In genomic region chr4:54322817-54323417, GRCh38 we compare ENCODE assay signal across 8 cellular contexts.
DNase-seq lines count a peak whose midpoint lies in the region; ATAC-seq and TF ChIP-seq lines count a peak whose summit lies in the region.

No MANE protein-coding gene starts in this region.

- no peak overlapping the region for H3K27ac Mint-ChIP-seq in naive thymus-derived CD4-positive, alpha-beta T cell

- POLR2A ChIA-PET in naive thymus-derived CD4-positive, alpha-beta T cell (lab: Charles Lee), result interaction anchor here (0.8 kb wide), 1 partner anchor 1002 kb away, joined by 3 read pairs; no protein-coding TSS in a partner anchor

- ATAC-seq in GM21360 (IDR thresholded peaks at IDR 0.05; ENCODE audit: unreplicated experiment) (peak; percentile 83), thoracic aorta (ENCODE audit: insufficient number of reproducible peaks, low FRiP score, low read depth) (no peak)
- peak; percentile 54 for ATAC-seq in naive thymus-derived CD4-positive, alpha-beta T cell

- no peak overlapping the region for H3K4me3 Mint-ChIP-seq in naive thymus-derived CD4-positive, alpha-beta T cell

- no peaks in the 10 kb centered on the region for H3K36me3 ChIP-seq in esophagus squamous epithelium
- no peaks in the 10 kb centered on the region for H3K36me3 ChIP-seq in naive thymus-derived CD4-positive, alpha-beta T cell (ENCODE audit: control insufficient read depth in 2 of 3, insufficient read depth in 3 of 3, low read length in 3 of 3)
- no peaks in the 10 kb centered on the region for H3K36me3 ChIP-seq in thoracic aorta

- H3K9me3 Mint-ChIP-seq in naive thymus-derived CD4-positive, alpha-beta T cell, result peaks cover 0 to 11% (median 0%) of the 10 kb centered on the region in 11 donors

- peak in 5 of 6 experiments; percentile 56 to 76 (median 67) for TF ChIP-seq CTCF in esophagus squamous epithelium (IDR thresholded peaks at IDR 0.05)
- TF ChIP-seq CTCF in thoracic aorta (IDR thresholded peaks at IDR 0.05), result peak; percentile 70

- H3K27me3 ChIP-seq in esophagus squamous epithelium, result no peaks in the 10 kb centered on the region
- H3K27me3 ChIP-seq in naive thymus-derived CD4-positive, alpha-beta T cell (ENCODE audit: control insufficient read depth in 2 of 2, insufficient read depth in 2 of 2, low read length in 2 of 2), result no peaks in the 10 kb centered on the region
- no peaks in the 10 kb centered on the region for H3K27me3 ChIP-seq in thoracic aorta (replicated peaks; ENCODE audit: insufficient read depth)

- CTCF ChIA-PET in naive thymus-derived CD4-positive, alpha-beta T cell (lab: Charles Lee), result interaction anchor here (0.6 kb wide), 1 partner anchor 39 kb away, joined by 3 read pairs; no protein-coding TSS in a partner anchor

- no peaks in the 10 kb centered on the region for H3K36me3 Mint-ChIP-seq in naive thymus-derived CD4-positive, alpha-beta T cell

- peak; percentile 73 for DNase-seq in DMS153 (lab: John Stamatoyannopoulos, UW)
- peak; percentile 57 for DNase-seq in HK-2 (ENCODE audit: unreplicated experiment)
- DNase-seq in NCI-H748 (lab: John Stamatoyannopoulos, UW; ENCODE audit: unreplicated experiment), result peak; percentile 85
- peak; percentile 35 for DNase-seq in activated CD8-positive, alpha-beta memory T cell treated with anti-CD3 and anti-CD28 coated beads, Interleukin-2, amount 50 U/mL, for 4 hours
- no peak for DNase-seq in esophagus squamous epithelium (lab: John Stamatoyannopoulos, UW)
- DNase-seq in naive thymus-derived CD4-positive, alpha-beta T cell, result peak in 8 of 9 donors; percentile 8 to 52 (median 42)
- no peak for DNase-seq in thoracic aorta (ENCODE audit: low spot score)

- TF ChIP-seq POLR2A in esophagus squamous epithelium (IDR thresholded peaks at IDR 0.05), result no peak

- no peak overlapping the region for H3K27ac ChIP-seq in esophagus squamous epithelium
- no peak overlapping the region for H3K27ac ChIP-seq in naive thymus-derived CD4-positive, alpha-beta T cell (ENCODE audit: low read depth, low read length)
- no peak overlapping the region for H3K27ac ChIP-seq in thoracic aorta

- peaks cover 0 to 12% (median 0%) of the 10 kb centered on the region in 7 donors for H3K4me1 Mint-ChIP-seq in naive thymus-derived CD4-positive, alpha-beta T cell

- WGBS in esophagus squamous epithelium, 2 donors, result 34 to 35% methylated on average over 10 of the region's 10 CpGs

- H3K9me3 ChIP-seq in esophagus squamous epithelium, result no peaks in the 10 kb centered on the region
- no peaks in the 10 kb centered on the region for H3K9me3 ChIP-seq in naive thymus-derived CD4-positive, alpha-beta T cell (ENCODE audit: control insufficient read depth in 2 of 3, low read length in 3 of 3)
- H3K9me3 ChIP-seq in thoracic aorta, result no peaks in the 10 kb centered on the region

- peaks cover 0 to 3% (median 0%) of the 10 kb centered on the region in 5 donors for H3K27me3 Mint-ChIP-seq in naive thymus-derived CD4-positive, alpha-beta T cell

- H3K4me1 ChIP-seq in esophagus squamous epithelium, result peaks cover 0 to 3% (median 0%) of the 10 kb centered on the region in 3 donors
- H3K4me1 ChIP-seq in naive thymus-derived CD4-positive, alpha-beta T cell (ENCODE audit: control insufficient read depth in 2 of 2, insufficient read depth in 2 of 2, low read length in 2 of 2), result no peaks in the 10 kb centered on the region
- H3K4me1 ChIP-seq in thoracic aorta (ENCODE audit: control insufficient read depth in 1 of 2, low read depth in 2 of 2), result no peaks in the 10 kb centered on the region

- intact Hi-C loops in esophagus squamous epithelium (cut with DNase I), result loop anchor here (10.0 kb wide), 1 partner anchor 632 kb away; no protein-coding TSS in a partner anchor
- intact Hi-C loops in naive thymus-derived CD4-positive, alpha-beta T cell (cut with micrococcal nuclease), result loop anchor here (1.0 to 10.0 kb wide), 10 partner anchors 118 to 1978 kb away; partner anchors contain the start of gene TMEM165 (in 1 of the 2)

- no peak overlapping the region for H3K4me3 ChIP-seq in esophagus squamous epithelium
- H3K4me3 ChIP-seq in naive thymus-derived CD4-positive, alpha-beta T cell (ENCODE audit: low read length), result no peak overlapping the region
- H3K4me3 ChIP-seq in thoracic aorta, result no peak overlapping the region

Comparison
In these comparisons a context has a peak if more than half of its experiments do, and no peak if none do; other contexts are left out.
1. DNase-seq: peak in DMS153 (single experiment), HK-2 (single experiment), NCI-H748 (single experiment), activated CD8-positive, alpha-beta memory T cell treated with anti-CD3 and anti-CD28 coated beads, Interleukin-2, amount 50 U/mL, for 4 hours (single experiment) and naive thymus-derived CD4-positive, alpha-beta T cell (8 of 9); none in esophagus squamous epithelium (single experiment) and thoracic aorta (single experiment).